ENCODE assay signal across 5 cellular contexts in the genomic region with DNA sequence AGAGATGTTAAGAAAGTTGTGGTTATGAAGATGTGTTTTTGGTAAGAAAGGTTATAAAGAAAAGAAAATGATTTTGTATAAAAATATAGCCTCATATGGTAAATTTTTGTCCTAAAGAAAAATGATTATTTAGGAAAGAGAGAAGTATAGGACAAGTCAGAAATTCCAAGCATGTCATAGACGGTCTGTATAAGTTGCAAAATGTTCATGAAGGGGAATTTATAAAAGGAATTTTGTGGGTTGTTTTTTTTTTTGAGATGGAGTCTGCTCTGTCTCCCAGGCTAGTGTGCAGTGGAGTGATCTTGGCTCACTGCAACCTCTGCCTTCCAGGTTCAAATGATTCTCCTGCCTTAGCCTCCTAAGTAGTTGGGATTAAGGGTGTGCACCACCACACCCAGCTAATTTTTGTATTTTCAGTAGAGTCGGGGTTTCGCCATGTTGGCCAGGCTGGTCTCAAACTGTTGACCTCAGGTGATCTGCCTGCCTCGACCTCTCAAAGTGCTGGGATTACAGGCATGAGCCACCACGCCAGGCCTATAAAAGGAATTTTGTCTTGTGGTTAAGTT. TPM values are rescaled to one million over a fixed set of nuclear protein-coding genes. Genes with fewer than 3 reads are reported as not detected.
"Had no signal": no experiment of that assay in that cellular context is flagged by ENCODE, and none has a peak within 500 bp of the region (broad histone marks: within the 10 kb centered on the region; RNA-seq: fewer than 3 reads in every experiment).

No MANE protein-coding gene starts in this region.

RNA-seq across cellular contexts. Expression of a gene that starts 53.3 kb away (rescaled TPM):
- total RNA-seq: frontal cortex; glomerular endothelial cell; mammary epithelial cell; naive thymus-derived CD8-positive, alpha-beta T cell; vagina had no signal
